Comparison of ENCODE assay signal across 21 cellular contexts in the genomic region with DNA sequence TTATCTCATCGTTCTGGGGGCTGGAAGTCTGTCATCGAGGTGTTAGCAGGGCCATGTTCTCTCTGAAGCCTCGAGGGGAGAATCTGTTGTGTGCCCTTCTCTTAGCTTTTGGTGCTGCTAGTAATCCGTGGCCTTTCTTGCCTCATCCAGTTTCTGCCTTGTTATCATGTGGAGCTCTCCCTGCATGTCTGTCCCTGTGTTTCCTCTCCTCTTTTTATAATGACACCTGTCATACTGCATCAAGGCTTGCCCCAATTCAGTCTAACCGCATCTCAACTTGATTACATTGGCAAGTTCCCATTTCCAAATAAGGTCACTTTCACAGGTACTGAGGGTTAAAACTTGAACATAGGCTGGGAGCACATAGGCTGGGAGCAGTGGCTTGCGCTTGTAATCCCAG.
"Had no signal": no experiment of that assay in that cellular context is flagged by ENCODE, and none has a peak within 500 bp of the region (broad histone marks: within the 10 kb centered on the region; RNA-seq: fewer than 3 reads in every experiment).

No MANE protein-coding gene starts in this region.

- H3K9me3 ChIP-seq: gastrocnemius medialis, lower lobe of right lung, neutrophil, pancreas, right lobe of liver, suprapubic skin, transverse colon, upper lobe of right lung, vagina had no signal

- H3K27me3 ChIP-seq: dorsolateral prefrontal cortex, gastrocnemius medialis, neutrophil, pancreas, right lobe of liver, suprapubic skin, transverse colon, upper lobe of right lung, vagina had no signal

- ATAC-seq: left ventricle myocardium superior; lower lobe of right lung; natural killer cell treated with Interleukin-12 subunit alpha and Interleukin-12 subunit beta and Interleukin-15 and Interleukin-18, amount 100 ng/mL, for 72 hours; pancreas; right lobe of liver; stimulated activated naive B cell treated with anti-CD40 and anti-IgM and Interleukin-4, amounts not matched to agents 10 μg/mL and 1 μg/mL and 100 μg/mL, for 72 hours; stimulated activated naive CD8-positive, alpha-beta T cell treated with anti-CD3 and anti-CD28 coated beads, Interleukin-15, amount 100 ng/mL, for 72 hours; upper lobe of right lung had no signal

- H3K27ac ChIP-seq: gastrocnemius medialis, lower lobe of right lung, neutrophil, pancreas, right lobe of liver, suprapubic skin, transverse colon, upper lobe of right lung, vagina had no signal

- H3K36me3 ChIP-seq: gastrocnemius medialis, lower lobe of right lung, neutrophil, pancreas, right lobe of liver, suprapubic skin, transverse colon, upper lobe of right lung, vagina had no signal

- H3K4me1 ChIP-seq: lower lobe of right lung, right lobe of liver, suprapubic skin, transverse colon, upper lobe of right lung, vagina had no signal

- H3K4me3 ChIP-seq: dorsolateral prefrontal cortex, gastrocnemius medialis, lower lobe of right lung, pancreas, right lobe of liver, suprapubic skin, transverse colon, upper lobe of right lung, vagina had no signal

- DNase-seq: dorsolateral prefrontal cortex; effector CD4-positive, alpha-beta T cell; foreskin fibroblast; gastrocnemius medialis; left ventricle myocardium superior; lower lobe of right lung; naive B cell; pancreas; right lobe of liver; small intestine; stimulated activated CD4-positive, alpha-beta T cell treated with anti-CD3 and anti-CD28 coated beads, Interleukin-15, amount 100 ng/mL, for 24 hours; stimulated activated CD4-positive, alpha-beta T cell treated with anti-CD3 and anti-CD28 coated beads, Interleukin-2, amount 100 ng/mL, for 48 hours; stimulated activated naive B cell treated with anti-CD40 and anti-IgM and Interleukin-4, amounts not matched to agents 10 μg/mL and 1 μg/mL and 100 μg/mL, for 72 hours; stimulated activated naive CD8-positive, alpha-beta T cell treated with anti-CD3 and anti-CD28 coated beads, Interleukin-15, amount 100 ng/mL, for 72 hours; transverse colon; upper lobe of right lung had no signal

- FAIRE-seq: keratinocyte, pancreas, small intestine had no signal
